10 cellular contexts compared by ENCODE assay signal in the genomic region with DNA sequence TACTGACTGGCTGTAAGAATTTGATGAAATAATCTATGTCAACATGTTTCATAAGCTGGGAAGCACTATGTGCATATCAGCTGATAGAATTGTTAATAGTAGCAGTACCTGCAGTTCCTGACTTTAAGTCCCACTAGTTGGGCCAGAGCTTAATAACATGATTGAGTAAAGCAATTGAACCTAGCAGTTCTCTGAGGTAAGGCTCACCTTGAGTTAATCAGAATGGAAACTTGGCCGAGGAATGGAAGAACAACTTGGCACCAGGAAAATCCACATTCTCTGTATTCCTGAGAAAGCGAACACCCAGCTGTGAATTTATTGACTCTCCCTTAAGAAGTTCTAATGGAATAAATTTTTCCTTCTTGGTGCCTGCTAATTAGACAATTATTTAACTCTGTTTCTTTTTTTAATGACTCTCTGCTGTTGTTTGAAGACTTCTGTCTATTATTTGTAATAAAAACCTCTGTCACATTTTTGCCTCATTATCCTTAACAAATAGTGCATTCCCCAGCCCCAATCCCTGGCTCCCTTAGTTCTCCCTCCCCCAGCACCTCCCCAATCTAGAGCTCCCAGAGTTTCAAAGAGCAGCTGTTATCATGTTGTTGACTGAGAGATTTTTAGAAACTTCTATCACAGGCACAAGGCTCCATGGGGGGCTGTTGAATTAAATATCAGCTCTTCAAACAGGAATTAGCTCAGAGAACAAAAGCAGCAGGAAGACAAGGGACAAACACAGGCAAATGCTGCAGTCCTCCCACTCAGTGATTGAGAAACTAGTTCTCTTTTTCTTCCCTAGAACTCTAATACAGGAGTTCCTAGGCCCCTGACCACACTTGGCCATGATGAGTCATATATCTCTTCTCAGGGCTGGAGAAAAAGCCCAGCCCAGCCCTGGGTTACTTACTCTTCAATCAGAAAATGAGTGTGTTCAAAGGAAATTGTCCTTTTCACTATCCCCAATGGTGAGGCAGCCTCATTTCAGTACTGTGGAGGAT.
A peak's percentile ranks its signal among the peaks of the same experiment; 100 is the strongest.
DNase-seq lines count a peak whose midpoint lies in the region; ATAC-seq and TF ChIP-seq lines count a peak whose summit lies in the region.
"Had no signal": no experiment of that assay in that cellular context is flagged by ENCODE, and none has a peak within 500 bp of the region (broad histone marks: within the 10 kb centered on the region; RNA-seq: fewer than 3 reads in every experiment).

No MANE protein-coding gene starts in this region.

- no peak for TF ChIP-seq CTCF in astrocyte of the spinal cord (IDR thresholded peaks at IDR 0.05; ENCODE audit: low read depth, low read length)
- TF ChIP-seq CTCF in OCI-LY7 (conservative IDR thresholded peaks at IDR 0.05; ENCODE audit: low read length) = no peak

- H3K9me3 Mint-ChIP-seq in activated T-cell treated with anti-CD3 and anti-CD28 coated beads, Interleukin-2, amount 50 U/mL, for 24 hours = no peaks in the 10 kb centered on the region

- no peak overlapping the region for H3K4me3 Mint-ChIP-seq in activated T-cell treated with anti-CD3 and anti-CD28 coated beads, Interleukin-2, amount 50 U/mL, for 24 hours

- H3K27ac ChIP-seq in OCI-LY7 (ENCODE audit: low read depth, low read length, poor library complexity, severe bottlenecking) = no peak overlapping the region
- H3K27ac ChIP-seq: thoracic aorta had no signal

- in situ Hi-C loops in astrocyte of the spinal cord (cut with HindIII; ENCODE audit: low sequenced_read_pairs) = no loop called here

- peak; percentile 6 for DNase-seq in ELF-1 (ENCODE audit: low read depth, low spot score)
- DNase-seq in astrocyte of the spinal cord (ENCODE audit: low read depth, low spot score) = peak; percentile 2
- DNase-seq in OCI-LY7 (ENCODE audit: low spot score) = no peak
- no peak for DNase-seq in activated T-cell treated with anti-CD3 and anti-CD28 coated beads, Interleukin-2, amount 50 U/mL, for 24 hours
- no peak for DNase-seq in NCI-H1048 (lab: John Stamatoyannopoulos, UW)
- no peak for DNase-seq in left lobe of liver (ENCODE audit: low spot score)
- DNase-seq: left cardiac atrium had no signal

- CTCF ChIA-PET in OCI-LY7 (lab: Charles Lee; ENCODE audit: unreplicated experiment) = no interaction called here

- H4K20me1 ChIP-seq in OCI-LY7 (ENCODE audit: insufficient read depth, low read length) = no peaks in the 10 kb centered on the region

- intact Hi-C loops in OCI-LY7 (cut with micrococcal nuclease; ENCODE audit: unreplicated experiment) = no loop called here

- no peaks in the 10 kb centered on the region for H3K4me1 ChIP-seq in OCI-LY7 (ENCODE audit: insufficient read depth, low read length, poor library complexity, severe bottlenecking)

- H3K4me1 Mint-ChIP-seq in activated T-cell treated with anti-CD3 and anti-CD28 coated beads, Interleukin-2, amount 50 U/mL, for 24 hours (ENCODE audit: low read depth) = peaks cover 2% of the 10 kb centered on the region

- H2AFZ ChIP-seq in OCI-LY7 (ENCODE audit: low read length) = no peak overlapping the region

- BruUV-seq in OCI-LY7 (replicated peaks; lab: Mats Ljungman, UMichigan) = no TSS peak

- H3K79me2 ChIP-seq in OCI-LY7 (ENCODE audit: insufficient read depth, low read depth, low read length) = no peaks in the 10 kb centered on the region

- no peaks in the 10 kb centered on the region for H3K36me3 Mint-ChIP-seq in activated T-cell treated with anti-CD3 and anti-CD28 coated beads, Interleukin-2, amount 50 U/mL, for 24 hours (ENCODE audit: low read depth)

- H3K36me3 ChIP-seq in OCI-LY7 (ENCODE audit: insufficient read depth, low read length) = no peaks in the 10 kb centered on the region
- H3K36me3 ChIP-seq: thoracic aorta had no signal

- H3K4me3 ChIP-seq in astrocyte of the spinal cord (ENCODE audit: low read depth, low read length) (no peak overlapping the region), OCI-LY7 (ENCODE audit: low read depth, low read length, poor library complexity, severe bottlenecking) (no peak overlapping the region)
- H3K4me3 ChIP-seq: thoracic aorta had no signal

- peaks cover 8% of the 10 kb centered on the region for H3K27me3 Mint-ChIP-seq in activated T-cell treated with anti-CD3 and anti-CD28 coated beads, Interleukin-2, amount 50 U/mL, for 24 hours

- no peaks in the 10 kb centered on the region for H3K9me2 ChIP-seq in OCI-LY7 (ENCODE audit: insufficient read depth, low read length)

- ATAC-seq in GM21360 (IDR thresholded peaks at IDR 0.05; ENCODE audit: unreplicated experiment) (peak; percentile 99), HG03442 (IDR thresholded peaks at IDR 0.05; ENCODE audit: unreplicated experiment) (peak; percentile 99), left lobe of liver (no peak)

- H3K27ac Mint-ChIP-seq in activated T-cell treated with anti-CD3 and anti-CD28 coated beads, Interleukin-2, amount 50 U/mL, for 24 hours = no peak overlapping the region

- no peaks in the 10 kb centered on the region for H3K9me3 ChIP-seq in OCI-LY7 (ENCODE audit: low read length)
- H3K9me3 ChIP-seq: thoracic aorta had no signal

- POLR2A ChIA-PET in OCI-LY7 (lab: Charles Lee) = interaction anchor here (0.5 to 0.6 kb wide), 2 partner anchors 124 to 214 kb away, joined by 3 read pairs; no protein-coding TSS in a partner anchor

- H3K4me2 ChIP-seq in OCI-LY7 (ENCODE audit: low read length) = no peak overlapping the region

Comparison
In these comparisons a context has a peak if more than half of its experiments do, and no peak if none do; other contexts are left out.
1. DNase-seq: peak in ELF-1 (single experiment) and astrocyte of the spinal cord (single experiment); none in OCI-LY7 (single experiment), activated T-cell treated with anti-CD3 and anti-CD28 coated beads, Interleukin-2, amount 50 U/mL, for 24 hours (single experiment), NCI-H1048 (single experiment) and left lobe of liver (single experiment).